Comparison of ENCODE assay signal across 8 cellular contexts in genomic region chr15:60673918-60674558, GRCh38.
DNase-seq lines count a peak whose midpoint lies in the region; ATAC-seq lines count a peak whose summit lies in the region.

No MANE protein-coding gene starts in this region.

- peak; percentile 87 to 92 for ATAC-seq in activated naive CD4-positive, alpha-beta T cell treated with anti-CD3 and anti-CD28 coated beads, Interleukin-2, amount 50 U/mL, for 72 hours
- ATAC-seq in HG02763 (IDR thresholded peaks at IDR 0.05; ENCODE audit: unreplicated experiment) (no peak), HG03457 (IDR thresholded peaks at IDR 0.05; ENCODE audit: unreplicated experiment) (no peak), GM18868 (IDR thresholded peaks at IDR 0.05; ENCODE audit: unreplicated experiment) (no peak)

- peaks cover 0 to 30% of the 10 kb centered on the region in 2 donors for H3K36me3 Mint-ChIP-seq in activated naive CD4-positive, alpha-beta T cell treated with anti-CD3 and anti-CD28 coated beads, Interleukin-2, amount 50 U/mL, for 72 hours

- peaks cover 0 to 4% of the 10 kb centered on the region in 2 donors for H3K9me3 Mint-ChIP-seq in activated naive CD4-positive, alpha-beta T cell treated with anti-CD3 and anti-CD28 coated beads, Interleukin-2, amount 50 U/mL, for 72 hours

- peak; percentile 15 for DNase-seq in COLO829 (ENCODE audit: low spot score)
- DNase-seq in NCI-H1105 (lab: John Stamatoyannopoulos, UW), result peak; percentile 58
- peak in 1 of 2 donors; percentile 54 for DNase-seq in activated naive CD4-positive, alpha-beta T cell treated with anti-CD3 and anti-CD28 coated beads, Interleukin-2, amount 50 U/mL, for 72 hours (ENCODE audit: low spot score in 2 of 2)
- peak; percentile 89 for DNase-seq in kidney glomerular epithelial cell (lab: John Stamatoyannopoulos, UW)
- peak; percentile 31 for DNase-seq in stimulated activated CD8-positive, alpha-beta memory T cell treated with anti-CD3 and anti-CD28 coated beads, Interleukin-7, amount 100 ng/mL, for 24 hours (ENCODE audit: low read depth)

- peak overlapping the region; percentile 47 to 52 for H3K27ac Mint-ChIP-seq in activated naive CD4-positive, alpha-beta T cell treated with anti-CD3 and anti-CD28 coated beads, Interleukin-2, amount 50 U/mL, for 72 hours

Comparison
In these comparisons a context has a peak if more than half of its experiments do, and no peak if none do; other contexts are left out.
1. ATAC-seq: peak in activated naive CD4-positive, alpha-beta T cell treated with anti-CD3 and anti-CD28 coated beads, Interleukin-2, amount 50 U/mL, for 72 hours (2 of 2); none in HG02763 (single experiment), HG03457 (single experiment) and GM18868 (single experiment).